ENCODE assay signal across 17 cellular contexts in genomic region chr1:29322147-29322694, GRCh38.
A peak's percentile ranks its signal among the peaks of the same experiment; 100 is the strongest.
DNase-seq lines count a peak whose midpoint lies in the region; ATAC-seq, FAIRE-seq and TF ChIP-seq lines count a peak whose summit lies in the region.
"Had no signal": no experiment of that assay in that cellular context is flagged by ENCODE, and none has a peak within 500 bp of the region (broad histone marks: within the 10 kb centered on the region; RNA-seq: fewer than 3 reads in every experiment).

No MANE protein-coding gene starts in this region.

- no peaks in the 10 kb centered on the region for H3K36me3 Mint-ChIP-seq in stimulated activated naive B cell treated with anti-CD40 and anti-IgM and Interleukin-4, amounts not matched to agents 10 μg/mL and 1 μg/mL and 100 μg/mL, for 72 hours
- no peaks in the 10 kb centered on the region for H3K36me3 Mint-ChIP-seq in CD4-positive, alpha-beta T cell (ENCODE audit: low read depth)
- H3K36me3 Mint-ChIP-seq: CD4-positive, CD25-positive, alpha-beta regulatory T cell had no signal

- FAIRE-seq in K562 (lab: Jason Lieb, UNC) = peak; percentile 55
- FAIRE-seq in GM12892 (lab: Jason Lieb, UNC) = no peak
- FAIRE-seq: GM12878, GM19239, HepG2, HTR-8/SVneo had no signal

- TF ChIP-seq POLR2A in K562 (conservative IDR thresholded peaks at IDR 0.05) = no peak
- TF ChIP-seq POLR2A in GM12892 (IDR thresholded peaks at IDR 0.05; ENCODE audit: low read depth, low read length) = no peak

- no peak overlapping the region for H3K4me3 ChIP-seq in HEK293 (ENCODE audit: low read depth, low read length)
- no peak overlapping the region for H3K4me3 ChIP-seq in K562
- H3K4me3 ChIP-seq: BLaER1 treated with 17β-estradiol and CSF1 and Interleukin-3, amounts not matched to agents 10 nM and 100 nM; GM12878 had no signal

- no peaks in the 10 kb centered on the region for H3K9me1 ChIP-seq in K562 (ENCODE audit: control insufficient read depth, insufficient read depth, low read length)

- CTCF ChIA-PET in HEK293 (lab: Yijun Ruan, JAX) (interaction anchor here (4.9 kb wide), 1 partner anchor 10 kb away, joined by 20 read pairs; no protein-coding TSS in a partner anchor), K562 (lab: Yijun Ruan, JAX; ENCODE audit: low intra/inter-chr PET ratio) (no interaction called here)
- CTCF ChIA-PET in CD4-positive, alpha-beta T cell (lab: Charles Lee) = no interaction called here

- TF ChIP-seq RAD21 in K562 (CRISPR knock-in tag; conservative IDR thresholded peaks at IDR 0.05 in 1 of 2, IDR thresholded peaks at IDR 0.05 in 1 of 2) = no peak

- H3K27ac ChIP-seq in HEK293 (ENCODE audit: extremely low read depth, low read depth, low read length) (no peak overlapping the region), K562 (ENCODE audit: extremely low read depth, low read depth, low read length) (no peak overlapping the region)
- H3K27ac ChIP-seq in CD4-positive, alpha-beta T cell (ENCODE audit: low read depth, low read length) = no peak overlapping the region
- H3K27ac ChIP-seq: BLaER1 treated with 17β-estradiol and CSF1 and Interleukin-3, amounts not matched to agents 10 nM and 100 nM had no signal

- no peaks in the 10 kb centered on the region for H3K79me2 ChIP-seq in K562 (ENCODE audit: control insufficient read depth, insufficient read depth, low read length)

- H3K4me3 Mint-ChIP-seq in stimulated activated naive B cell treated with anti-CD40 and anti-IgM and Interleukin-4, amounts not matched to agents 10 μg/mL and 1 μg/mL and 100 μg/mL, for 72 hours = no peak overlapping the region
- no peak overlapping the region for H3K4me3 Mint-ChIP-seq in CD4-positive, alpha-beta T cell

- H4K20me1 ChIP-seq in K562 (replicated peaks; ENCODE audit: control insufficient read depth, insufficient read depth, low read length) = peaks cover 25% of the 10 kb centered on the region

- DNase-seq in K562 (ENCODE audit: extremely low read depth in 1 of 4, low spot score in 3 of 4) (no peak), left kidney (ENCODE audit: low read depth, low spot score) (peak; percentile 26), GM12892 (ENCODE audit: insufficient read length) (no peak)
- DNase-seq in stimulated activated naive B cell treated with anti-CD40 and anti-IgM and Interleukin-4, amounts not matched to agents 10 μg/mL and 1 μg/mL and 100 μg/mL, for 72 hours = no peak
- DNase-seq in CD4-positive, alpha-beta T cell = no peak
- DNase-seq: ACHN; Calu3; CD4-positive, CD25-positive, alpha-beta regulatory T cell; DMS 273 treated with DMSO at 0.1 percent for 48 hours; HCEC 1CT had no signal

- H2AFZ ChIP-seq in K562 (ENCODE audit: low read depth, low read length) = no peak overlapping the region

- H3K9ac ChIP-seq in K562 (ENCODE audit: insufficient read depth in 1 of 2, low read depth in 2 of 2, low read length in 2 of 2) = no peak overlapping the region
- H3K9ac ChIP-seq: BLaER1 treated with 17β-estradiol and CSF1 and Interleukin-3, amounts not matched to agents 10 nM and 100 nM had no signal

- H3K4me1 Mint-ChIP-seq in stimulated activated naive B cell treated with anti-CD40 and anti-IgM and Interleukin-4, amounts not matched to agents 10 μg/mL and 1 μg/mL and 100 μg/mL, for 72 hours = no peaks in the 10 kb centered on the region
- H3K4me1 Mint-ChIP-seq in CD4-positive, alpha-beta T cell (ENCODE audit: low read depth) = no peaks in the 10 kb centered on the region
- H3K4me1 Mint-ChIP-seq: CD4-positive, CD25-positive, alpha-beta regulatory T cell had no signal

- H3K36me3 ChIP-seq in HEK293 (ENCODE audit: control insufficient read depth in 2 of 2, insufficient read depth in 1 of 2, low read length in 2 of 2) = peaks cover 0 to 71% of the 10 kb centered on the region in 2 experiments; a peak in 2 of 3 replicates
- H3K36me3 ChIP-seq in K562 (ENCODE audit: control insufficient read depth, insufficient read depth, low read length) = no peaks in the 10 kb centered on the region
- H3K36me3 ChIP-seq: BLaER1 treated with 17β-estradiol and CSF1 and Interleukin-3, amounts not matched to agents 10 nM and 100 nM had no signal

- no TSS peak for BruUV-seq in K562 (replicated peaks; lab: Mats Ljungman, UMichigan)

- intact Hi-C loops in K562 (cut with micrococcal nuclease) = no loop called here
- intact Hi-C loops in CD4-positive, alpha-beta T cell (cut with DNase I, micrococcal nuclease) = no loop called here

- ATAC-seq in K562 (no peak), GM21786 (IDR thresholded peaks at IDR 0.05; ENCODE audit: unreplicated experiment) (no peak)
- ATAC-seq in stimulated activated naive B cell treated with anti-CD40 and anti-IgM and Interleukin-4, amounts not matched to agents 10 μg/mL and 1 μg/mL and 100 μg/mL, for 72 hours (replicated peaks) = peak in 1 of 2 donors; percentile 11
- no peak for ATAC-seq in CD4-positive, alpha-beta T cell (ENCODE audit: poor library complexity)
- ATAC-seq: GM12878, HepG2 had no signal

- no peaks in the 10 kb centered on the region for H3K9me3 Mint-ChIP-seq in stimulated activated naive B cell treated with anti-CD40 and anti-IgM and Interleukin-4, amounts not matched to agents 10 μg/mL and 1 μg/mL and 100 μg/mL, for 72 hours
- H3K9me3 Mint-ChIP-seq in CD4-positive, alpha-beta T cell = no peaks in the 10 kb centered on the region
- H3K9me3 Mint-ChIP-seq: CD4-positive, CD25-positive, alpha-beta regulatory T cell had no signal

- H3K27ac Mint-ChIP-seq in stimulated activated naive B cell treated with anti-CD40 and anti-IgM and Interleukin-4, amounts not matched to agents 10 μg/mL and 1 μg/mL and 100 μg/mL, for 72 hours = peak overlapping the region; percentile 4
- no peak overlapping the region for H3K27ac Mint-ChIP-seq in CD4-positive, alpha-beta T cell
- H3K27ac Mint-ChIP-seq: CD4-positive, CD25-positive, alpha-beta regulatory T cell had no signal

- in situ Hi-C loops in K562 (cut with MboI) = no loop called here

- H3K4me1 ChIP-seq in HEK293 (ENCODE audit: control insufficient read depth, insufficient read depth, low read length) (no peaks in the 10 kb centered on the region), K562 (replicated peaks in 1 of 2; ENCODE audit: control insufficient read depth in 2 of 2, insufficient read depth in 2 of 2, low read length in 2 of 2) (peaks cover 5 to 29% of the 10 kb centered on the region in 2 experiments; a peak in 4 of 5 replicates)
- H3K4me1 ChIP-seq: BLaER1 treated with 17β-estradiol and CSF1 and Interleukin-3, amounts not matched to agents 10 nM and 100 nM had no signal

- WGBS in K562 (ENCODE audit: insufficient coverage, low coverage, missing lambda C conversion rate) = 1% methylated on average over 8 of the region's 8 CpGs

- no peak overlapping the region for H3K4me2 ChIP-seq in K562 (ENCODE audit: insufficient read depth, low read length)
- H3K4me2 ChIP-seq: BLaER1 treated with 17β-estradiol and CSF1 and Interleukin-3, amounts not matched to agents 10 nM and 100 nM had no signal

- H3K9me3 ChIP-seq in HEK293 (ENCODE audit: control insufficient read depth, insufficient read depth, low read depth, low read length) = no peaks in the 10 kb centered on the region
- no peaks in the 10 kb centered on the region for H3K9me3 ChIP-seq in K562 (replicated peaks; ENCODE audit: control insufficient read depth, insufficient read depth, low read depth, low read length)
- H3K9me3 ChIP-seq in CD4-positive, alpha-beta T cell (ENCODE audit: control insufficient read depth, low read length) = no peaks in the 10 kb centered on the region
- H3K9me3 ChIP-seq: BLaER1 treated with 17β-estradiol and CSF1 and Interleukin-3, amounts not matched to agents 10 nM and 100 nM had no signal

- peaks cover 9 to 24% of the 10 kb centered on the region in 2 experiments; a peak in 4 of 5 replicates for H3K27me3 ChIP-seq in K562 (ENCODE audit: control insufficient read depth in 2 of 2, insufficient read depth in 2 of 2, low read length in 2 of 2)
- no peaks in the 10 kb centered on the region for H3K27me3 ChIP-seq in CD4-positive, alpha-beta T cell (ENCODE audit: control insufficient read depth, insufficient read depth, low read length)
- H3K27me3 ChIP-seq: BLaER1 treated with 17β-estradiol and CSF1 and Interleukin-3, amounts not matched to agents 10 nM and 100 nM had no signal

- peaks cover 7 to 9% of the 10 kb centered on the region in 2 donors for H3K27me3 Mint-ChIP-seq in stimulated activated naive B cell treated with anti-CD40 and anti-IgM and Interleukin-4, amounts not matched to agents 10 μg/mL and 1 μg/mL and 100 μg/mL, for 72 hours
- H3K27me3 Mint-ChIP-seq in CD4-positive, alpha-beta T cell = no peaks in the 10 kb centered on the region
- H3K27me3 Mint-ChIP-seq: CD4-positive, CD25-positive, alpha-beta regulatory T cell had no signal

- TF ChIP-seq CTCF in HEK293 (tag by site-specific recombination; IDR thresholded peaks at IDR 0.05) (no peak), K562 (IDR thresholded peaks at IDR 0.05 in 2 of 3, conservative IDR thresholded peaks at IDR 0.05 in 1 of 3; ENCODE audit: insufficient read depth in 2 of 3, low read depth in 1 of 3, low read length in 3 of 3) (no peak)
- no peak for TF ChIP-seq CTCF in CD4-positive, alpha-beta T cell (IDR thresholded peaks at IDR 0.05)

- POLR2A ChIA-PET in HEK293 (lab: Yijun Ruan, JAX) = interaction anchor here (0.6 kb wide), 1 partner anchor 1934 kb away, joined by 3 read pairs; no protein-coding TSS in a partner anchor
- POLR2A ChIA-PET in K562 (lab: Yijun Ruan, JAX) = interaction anchor here (0.6 kb wide), 1 partner anchor 183 kb away, joined by 4 read pairs; no protein-coding TSS in a partner anchor
- POLR2A ChIA-PET in CD4-positive, alpha-beta T cell (lab: Charles Lee) = no interaction called here

- TF ChIP-seq EP300 in K562 (IDR thresholded peaks at IDR 0.05; ENCODE audit: low read length) = no peak

TF ChIP-seq in K562, 482 proteins besides CTCF, POLR2A, EP300 and RAD21 (continues in another document):
- TF ChIP-seq THRAP3 (IDR thresholded peaks at IDR 0.05; ENCODE audit: borderline replicate concordance) (no peak), PHB2 (IDR thresholded peaks at IDR 0.05; ENCODE audit: low read depth) (no peak), BHLHE40 (IDR thresholded peaks at IDR 0.05; ENCODE audit: low read length) (no peak), PHTF2 (CRISPR knock-in tag; IDR thresholded peaks at IDR 0.05) (no peak), U2AF2 (optimal IDR thresholded peaks at IDR 0.05; ENCODE audit: low read depth, low read length) (no peak), FOXO4 (CRISPR knock-in tag; IDR thresholded peaks at IDR 0.05) (no peak)

Comparison
In these comparisons a context has a peak if more than half of its experiments do, and no peak if none do; other contexts are left out.
1. Of the 44 proteins assayed by ChIP-seq in both K562 and HEK293: peak only in K562: none; only in HEK293: PRDM10; in both: none; in neither: 43.